ENCODE assay signal across 9 cellular contexts in the genomic region with DNA sequence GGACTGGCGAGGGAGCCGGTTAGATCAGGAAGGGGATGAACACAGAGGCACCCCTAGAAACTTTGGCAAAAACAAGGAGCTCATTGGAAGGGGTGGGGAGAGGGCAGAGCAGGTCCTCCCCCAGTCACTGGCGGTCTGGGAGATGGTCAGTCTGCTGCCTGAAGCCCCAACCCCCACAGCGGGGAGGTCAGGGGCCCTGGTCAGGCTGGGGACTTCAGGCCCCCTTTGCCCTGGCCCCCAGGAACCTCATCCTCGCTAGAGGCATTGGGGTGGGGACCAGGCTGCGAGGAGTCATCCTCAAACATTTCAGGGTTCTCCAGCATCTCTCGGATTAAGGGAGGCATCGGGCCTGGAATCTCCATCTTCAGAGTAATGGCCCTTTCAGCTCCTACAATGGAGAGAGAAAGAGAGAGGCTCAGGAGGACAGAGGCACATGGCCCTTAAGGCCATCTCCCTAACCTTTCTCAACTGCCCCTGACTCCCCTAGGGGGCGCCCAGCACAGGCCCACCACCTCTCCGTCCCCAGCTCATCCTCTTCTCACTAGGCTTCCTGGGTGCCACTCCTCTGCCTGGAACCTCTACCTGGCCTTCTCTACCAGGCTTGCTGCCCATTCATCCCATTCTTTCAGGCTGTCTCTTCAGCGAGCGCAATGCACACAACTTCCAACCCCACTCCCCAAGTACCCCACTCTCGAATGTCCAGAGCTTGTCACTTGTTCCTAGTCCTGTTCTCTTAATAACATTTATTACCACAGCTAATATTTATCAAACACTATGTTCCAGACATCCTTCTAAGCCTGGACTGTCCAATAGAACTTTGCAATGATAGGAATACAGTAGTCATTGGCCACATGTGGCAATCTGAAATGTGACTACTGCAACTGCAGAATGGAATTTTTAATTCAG. TPM values are rescaled to one million over a fixed set of nuclear protein-coding genes. Genes with fewer than 3 reads are reported as not detected.
DNase-seq lines count a peak whose midpoint lies in the region; ATAC-seq and TF ChIP-seq lines count a peak whose summit lies in the region.
"Had no signal": no experiment of that assay in that cellular context is flagged by ENCODE, and none has a peak within 500 bp of the region (broad histone marks: within the 10 kb centered on the region; RNA-seq: fewer than 3 reads in every experiment).

No MANE protein-coding gene starts in this region.

- no peak overlapping the region for H3K56ac ChIP-seq in IMR-90 (ENCODE audit: extremely low read depth, insufficient read depth, low read length)

- no peak overlapping the region for H3K27ac ChIP-seq in IMR-90 (ENCODE audit: insufficient read depth, low read length)
- H3K27ac ChIP-seq in neuronal stem cell (replicated peaks; ENCODE audit: low read length): no peak overlapping the region

- TF ChIP-seq CTCF in IMR-90 (conservative IDR thresholded peaks at IDR 0.05; ENCODE audit: low read depth, low read length) (no peak; the same call in 1 of the 2 replicates), astrocyte of the cerebellum (IDR thresholded peaks at IDR 0.05; ENCODE audit: low read depth, low read length, missing control alignments) (peak; percentile 48)

- H3K23ac ChIP-seq in IMR-90 (ENCODE audit: low read depth, low read length) (no peak overlapping the region), neuronal stem cell (ENCODE audit: low read depth, low read length, poor library complexity) (no peak overlapping the region)

- H2AK5ac ChIP-seq in IMR-90 (ENCODE audit: low read depth, low read length): no peak overlapping the region
- peak overlapping the region; percentile 9 for H2AK5ac ChIP-seq in neuronal stem cell (ENCODE audit: low read depth, low read length)

- H2AK9ac ChIP-seq in IMR-90 (replicated peaks; ENCODE audit: low read depth, low read length, poor library complexity): no peak overlapping the region

- no peak for TF ChIP-seq POLR2A in IMR-90 (IDR thresholded peaks at IDR 0.05; ENCODE audit: low read depth, low read length)

- H2BK5ac ChIP-seq in IMR-90 (ENCODE audit: low read depth, low read length, poor library complexity, severe bottlenecking) (no peak overlapping the region), neuronal stem cell (ENCODE audit: low read length) (no peak overlapping the region)

- H3K36me3 Mint-ChIP-seq in activated naive CD4-positive, alpha-beta T cell treated with anti-CD3 and anti-CD28 coated beads, Interleukin-2, amount 50 U/mL, for 72 hours: peaks cover 0 to 12% of the 10 kb centered on the region in 2 donors
- H3K36me3 Mint-ChIP-seq in activated naive CD4-positive, alpha-beta T cell treated with anti-CD3 and anti-CD28 coated beads for 36 hours (ENCODE audit: low read depth): no peaks in the 10 kb centered on the region

- 93% methylated on average over 5 of the region's 13 CpGs; no CpG with 5 or more reads in 1 of the 2 experiments for WGBS in IMR-90 (ENCODE audit: extremely low coverage in 2 of 2, insufficient read length in 1 of 2), 2 experiments
- WGBS in neuronal stem cell (ENCODE audit: extremely low coverage in 2 of 2, insufficient read length in 2 of 2, insufficient replicate concordance in 1 of 2), 2 donors: no CpG with 5 or more reads among the region's 13 CpGs

- H3K9ac ChIP-seq in IMR-90 (ENCODE audit: low read depth, low read length) (no peak overlapping the region), neuronal stem cell (ENCODE audit: low read depth, low read length, poor library complexity) (no peak overlapping the region)

- no peak overlapping the region for H4K5ac ChIP-seq in IMR-90 (ENCODE audit: low read depth, low read length)

- H2BK15ac ChIP-seq in IMR-90 (ENCODE audit: low read depth, low read length) (no peak overlapping the region), neuronal stem cell (ENCODE audit: low read length) (no peak overlapping the region)

- no TSS peak for BruUV-seq in IMR-90 (replicated peaks; lab: Mats Ljungman, UMichigan)

- no peaks in the 10 kb centered on the region for H3K9me3 Mint-ChIP-seq in activated naive CD4-positive, alpha-beta T cell treated with anti-CD3 and anti-CD28 coated beads, Interleukin-2, amount 50 U/mL, for 72 hours
- no peaks in the 10 kb centered on the region for H3K9me3 Mint-ChIP-seq in activated naive CD4-positive, alpha-beta T cell treated with anti-CD3 and anti-CD28 coated beads for 36 hours

- H3K36me3 ChIP-seq in IMR-90 (ENCODE audit: control insufficient read depth, insufficient read depth, low read length) (peaks cover 47% of the 10 kb centered on the region), neuronal stem cell (replicated peaks in 1 of 2; ENCODE audit: control insufficient read depth in 2 of 2, insufficient read depth in 2 of 2, low read length in 2 of 2) (no peaks in the 10 kb centered on the region)

- H4K8ac ChIP-seq in IMR-90 (ENCODE audit: low read depth in 2 of 2, low read length in 2 of 2): no peak overlapping the region
- H4K8ac ChIP-seq in neuronal stem cell (ENCODE audit: low read depth, low read length): no peak overlapping the region

- dilution Hi-C loops in IMR-90 (cut with HindIII; ENCODE audit: low sequenced_read_pairs, unreplicated experiment): no loop called here

- H2AFZ ChIP-seq in IMR-90 (replicated peaks; ENCODE audit: low read length, poor library complexity) (no peak overlapping the region), neuronal stem cell (ENCODE audit: low read length) (no peak overlapping the region)

- H3K27ac Mint-ChIP-seq in activated naive CD4-positive, alpha-beta T cell treated with anti-CD3 and anti-CD28 coated beads, Interleukin-2, amount 50 U/mL, for 72 hours: peak overlapping the region in 1 of 2 donors; percentile 45
- no peak overlapping the region for H3K27ac Mint-ChIP-seq in activated naive CD4-positive, alpha-beta T cell treated with anti-CD3 and anti-CD28 coated beads for 36 hours

- H3K14ac ChIP-seq in IMR-90 (replicated peaks; ENCODE audit: low read depth, low read length) (no peak overlapping the region), neuronal stem cell (ENCODE audit: low read length) (no peak overlapping the region)

- peaks cover 7% of the 10 kb centered on the region for H3K4me1 ChIP-seq in IMR-90 (ENCODE audit: control insufficient read depth, insufficient read depth, low read length)
- peaks cover 4 to 8% of the 10 kb centered on the region in 2 donors for H3K4me1 ChIP-seq in neuronal stem cell (ENCODE audit: control insufficient read depth in 2 of 2, insufficient read depth in 1 of 2, low read depth in 1 of 2, low read length in 2 of 2)

- H3K9me3 ChIP-seq in IMR-90 (ENCODE audit: control insufficient read depth, insufficient read depth, low read length) (no peaks in the 10 kb centered on the region), neuronal stem cell (replicated peaks in 1 of 2; ENCODE audit: control insufficient read depth in 2 of 2, insufficient read depth in 1 of 2, low read depth in 1 of 2, low read length in 2 of 2) (no peaks in the 10 kb centered on the region)

- intact Hi-C loops in IMR-90 (cut with micrococcal nuclease): loop anchor here (2.0 to 10.0 kb wide), 3 partner anchors 41 to 296 kb away; a partner anchor contains a TSS
- intact Hi-C loops in activated naive CD4-positive, alpha-beta T cell treated with anti-CD3 and anti-CD28 coated beads for 36 hours (cut with micrococcal nuclease): loop anchor here (2.0 kb wide), 1 partner anchor 53 kb away; no protein-coding TSS in a partner anchor

- DNase-seq in SHP77 (lab: John Stamatoyannopoulos, UW): peak; percentile 10 to 29
- no peak for DNase-seq in SHP77 treated with DMSO at 0.1 percent for 48 hours (lab: John Stamatoyannopoulos, UW)
- no peak for DNase-seq in IMR-90
- DNase-seq in astrocyte of the cerebellum (ENCODE audit: low read depth): no peak
- no peak for DNase-seq in neuronal stem cell (ENCODE audit: low spot score)
- DNase-seq in NCI-H1694 treated with DMSO at 0.1 percent for 48 hours (lab: John Stamatoyannopoulos, UW): no peak
- DNase-seq in activated naive CD4-positive, alpha-beta T cell treated with anti-CD3 and anti-CD28 coated beads, Interleukin-2, amount 50 U/mL, for 72 hours (ENCODE audit: low spot score in 2 of 2): no peak
- DNase-seq in activated naive CD4-positive, alpha-beta T cell treated with anti-CD3 and anti-CD28 coated beads for 36 hours: no peak
- DNase-seq: COR-L47 had no signal

- H2BK20ac ChIP-seq in IMR-90 (ENCODE audit: low read depth, low read length): no peak overlapping the region

- peaks cover 18 to 33% of the 10 kb centered on the region in 2 experiments for H3K79me1 ChIP-seq in IMR-90 (ENCODE audit: low read depth in 1 of 2, low read length in 2 of 2)
- H3K79me1 ChIP-seq in neuronal stem cell (ENCODE audit: low read depth, low read length): no peaks in the 10 kb centered on the region

- H4K91ac ChIP-seq in IMR-90 (ENCODE audit: insufficient read depth, low read depth, low read length): no peak overlapping the region
- H4K91ac ChIP-seq in neuronal stem cell (ENCODE audit: low read depth, low read length, poor library complexity): no peak overlapping the region

- in situ Hi-C loops in IMR-90 (cut with MboI; ENCODE audit: low sequenced_read_pairs): loop anchor here (5.0 to 10.0 kb wide), 2 partner anchors 76 to 303 kb away; no protein-coding TSS in a partner anchor
- in situ Hi-C loops in astrocyte of the cerebellum (cut with HindIII; ENCODE audit: low sequenced_read_pairs): no loop called here

- H3K4me2 ChIP-seq in IMR-90 (ENCODE audit: low read depth, low read length) (no peak overlapping the region), neuronal stem cell (ENCODE audit: insufficient read depth, low read length, poor library complexity, severe bottlenecking) (no peak overlapping the region)

- POLR2A ChIA-PET in IMR-90 (lab: Charles Lee; ENCODE audit: unreplicated experiment): interaction anchor here (0.6 kb wide), 1 partner anchor 33 kb away, joined by 3 read pairs; no protein-coding TSS in a partner anchor

- peaks cover 8% of the 10 kb centered on the region; the same call in 1 of the 2 replicates for H4K20me1 ChIP-seq in IMR-90 (ENCODE audit: insufficient read depth, low read length)

- H3K9me1 ChIP-seq in IMR-90 (ENCODE audit: insufficient read depth, low read length): peaks cover 23% of the 10 kb centered on the region

- H3K4ac ChIP-seq in IMR-90 (ENCODE audit: low read depth, low read length) (no peak overlapping the region), neuronal stem cell (ENCODE audit: low read length) (no peak overlapping the region)

- TF ChIP-seq RAD21 in IMR-90 (IDR thresholded peaks at IDR 0.05; ENCODE audit: low read length): peak; percentile 19; the same call in 1 of the 2 replicates

- H3K18ac ChIP-seq in IMR-90 (ENCODE audit: low read depth, low read length) (no peak overlapping the region), neuronal stem cell (ENCODE audit: low read length) (no peak overlapping the region)

- no peak overlapping the region for H2BK120ac ChIP-seq in IMR-90 (ENCODE audit: low read depth, low read length)
- no peak overlapping the region for H2BK120ac ChIP-seq in neuronal stem cell (ENCODE audit: low read depth, low read length)

- CTCF ChIA-PET in IMR-90 (lab: Yijun Ruan, JAX): interaction anchor here (0.6 to 1.1 kb wide), 4 partner anchors 56 to 112 kb away, joined by 3 to 5 read pairs (median 3); no protein-coding TSS in a partner anchor
- CTCF ChIA-PET in activated naive CD4-positive, alpha-beta T cell treated with anti-CD3 and anti-CD28 coated beads for 36 hours (lab: Charles Lee): interaction anchor here (0.8 to 11.3 kb wide), 19 partner anchors 8 to 150 kb away, joined by 3 to 178 read pairs (median 11); a partner anchor contains a TSS

- H3K27me3 Mint-ChIP-seq in activated naive CD4-positive, alpha-beta T cell treated with anti-CD3 and anti-CD28 coated beads for 36 hours (ENCODE audit: low read depth): no peaks in the 10 kb centered on the region

- peaks cover 40% of the 10 kb centered on the region for H3K4me1 Mint-ChIP-seq in activated naive CD4-positive, alpha-beta T cell treated with anti-CD3 and anti-CD28 coated beads for 36 hours (ENCODE audit: low read depth)

- H3K4me3 Mint-ChIP-seq in activated naive CD4-positive, alpha-beta T cell treated with anti-CD3 and anti-CD28 coated beads for 36 hours: no peak overlapping the region

- ATAC-seq in IMR-90 (ENCODE audit: low read depth): no peak
- ATAC-seq in activated naive CD4-positive, alpha-beta T cell treated with anti-CD3 and anti-CD28 coated beads, Interleukin-2, amount 50 U/mL, for 72 hours: no peak

- H3K4me3 ChIP-seq in IMR-90 (ENCODE audit: insufficient read depth, low read depth, low read length) (no peak overlapping the region), astrocyte of the cerebellum (ENCODE audit: low read depth, low read length) (no peak overlapping the region), neuronal stem cell (ENCODE audit: low read length in 2 of 2) (no peak overlapping the region)

- H2BK12ac ChIP-seq in neuronal stem cell (ENCODE audit: low read length): peak overlapping the region; percentile 44

- no peaks in the 10 kb centered on the region for H3K27me3 ChIP-seq in IMR-90 (ENCODE audit: control insufficient read depth, insufficient read depth, low read length)
- H3K27me3 ChIP-seq in neuronal stem cell (ENCODE audit: control insufficient read depth in 3 of 3, insufficient read depth in 3 of 3, low read depth in 1 of 3, low read length in 3 of 3): peaks cover 0 to 22% (median 0%) of the 10 kb centered on the region in 3 experiments

RNA-seq across cellular contexts. Expression of a gene that starts 4.7 kb away (rescaled TPM):
- under 0.01 and 0.18 TPM in 2 replicates for total RNA-seq in IMR-90 (2012; rRNA removed)
- polyA plus RNA-seq in IMR-90 (2012; rRNA removed): 0.44 and 0.60 TPM in 2 replicates
- 0.11 and 0.23 TPM in 2 replicates for polyA plus RNA-seq in IMR-90 (2012; cell fraction: cytosol; rRNA removed)
- 2.5 and 4.3 TPM in 2 replicates for polyA plus RNA-seq in IMR-90 (2012; cell fraction: nucleus; rRNA removed; ENCODE audit: low replicate concordance)
- 0.07 TPM for polyA plus RNA-seq in neuronal stem cell (2013, experiment 1 of 2)
- 0.03 TPM for polyA plus RNA-seq in neuronal stem cell (2013, experiment 2 of 2)
- 10 to 100 TPM; 71.4 to 76.3 TPM for total RNA-seq in activated naive CD4-positive, alpha-beta T cell treated with anti-CD3 and anti-CD28 coated beads, Interleukin-2, amount 50 U/mL, for 72 hours
- 10 to 100 TPM; 32.3 to 32.5 TPM for total RNA-seq in activated naive CD4-positive, alpha-beta T cell treated with anti-CD3 and anti-CD28 coated beads for 36 hours

RNA-seq across cellular contexts. Expression of a gene that starts 20.3 kb away (rescaled TPM):
- total RNA-seq in IMR-90 (2012; rRNA removed): 7.5 and 7.9 TPM in 2 replicates
- polyA plus RNA-seq in IMR-90 (2012; rRNA removed): 28.6 and 30.9 TPM in 2 replicates
- polyA plus RNA-seq in IMR-90 (2012; cell fraction: cytosol; rRNA removed): 19.9 and 30.7 TPM in 2 replicates
- 50.8 and 62.0 TPM in 2 replicates for polyA plus RNA-seq in IMR-90 (2012; cell fraction: nucleus; rRNA removed; ENCODE audit: low replicate concordance)
- polyA plus RNA-seq in neuronal stem cell (2013, experiment 1 of 2): 11.1 TPM
- 10.9 TPM for polyA plus RNA-seq in neuronal stem cell (2013, experiment 2 of 2)
- 10 to 100 TPM; 15.5 to 23.5 TPM for total RNA-seq in activated naive CD4-positive, alpha-beta T cell treated with anti-CD3 and anti-CD28 coated beads, Interleukin-2, amount 50 U/mL, for 72 hours
- total RNA-seq in activated naive CD4-positive, alpha-beta T cell treated with anti-CD3 and anti-CD28 coated beads for 36 hours: 1 to 10 TPM; 4.0 to 4.6 TPM

RNA-seq across cellular contexts. Expression of a gene that starts 31.0 kb away (rescaled TPM):
- 5.0 and 5.4 TPM in 2 replicates for total RNA-seq in IMR-90 (2012; rRNA removed)
- polyA plus RNA-seq in IMR-90 (2012; rRNA removed): 39.8 and 45.6 TPM in 2 replicates
- 8.8 and 9.9 TPM in 2 replicates for polyA plus RNA-seq in IMR-90 (2012; cell fraction: cytosol; rRNA removed)
- 572 and 670 TPM in 2 replicates for polyA plus RNA-seq in IMR-90 (2012; cell fraction: nucleus; rRNA removed; ENCODE audit: low replicate concordance)
- 14.3 TPM for polyA plus RNA-seq in neuronal stem cell (2013, experiment 1 of 2)
- polyA plus RNA-seq in neuronal stem cell (2013, experiment 2 of 2): 14.1 TPM
- total RNA-seq in activated naive CD4-positive, alpha-beta T cell treated with anti-CD3 and anti-CD28 coated beads, Interleukin-2, amount 50 U/mL, for 72 hours: 10 to 100 TPM; 24.4 to 55.8 TPM
- 10 to 100 TPM; 31.5 to 32.3 TPM for total RNA-seq in activated naive CD4-positive, alpha-beta T cell treated with anti-CD3 and anti-CD28 coated beads for 36 hours

RNA-seq across cellular contexts. Expression of a gene that starts 31.2 kb away (rescaled TPM):
- total RNA-seq in IMR-90 (2012; rRNA removed): 11.7 and 13.1 TPM in 2 replicates
- 7.0 and 14.0 TPM in 2 replicates for polyA plus RNA-seq in IMR-90 (2012; rRNA removed)
- polyA plus RNA-seq in IMR-90 (2012; cell fraction: cytosol; rRNA removed): 3.0 and 3.9 TPM in 2 replicates
- 13.8 and 55.4 TPM in 2 replicates for polyA plus RNA-seq in IMR-90 (2012; cell fraction: nucleus; rRNA removed; ENCODE audit: low replicate concordance)
- 19.7 TPM for polyA plus RNA-seq in neuronal stem cell (2013, experiment 1 of 2)
- polyA plus RNA-seq in neuronal stem cell (2013, experiment 2 of 2): 19.5 TPM
- 10 to 100 TPM; 36.8 to 43.2 TPM for total RNA-seq in activated naive CD4-positive, alpha-beta T cell treated with anti-CD3 and anti-CD28 coated beads, Interleukin-2, amount 50 U/mL, for 72 hours
- total RNA-seq in activated naive CD4-positive, alpha-beta T cell treated with anti-CD3 and anti-CD28 coated beads for 36 hours: 10 to 100 TPM; 40.4 to 42.0 TPM

RNA-seq across cellular contexts. Expression of a gene that starts 56.4 kb away (rescaled TPM):
- total RNA-seq in IMR-90 (2012; rRNA removed): 5.6 and 6.5 TPM in 2 replicates
- 8.6 and 9.2 TPM in 2 replicates for polyA plus RNA-seq in IMR-90 (2012; rRNA removed)
- polyA plus RNA-seq in IMR-90 (2012; cell fraction: cytosol; rRNA removed): 3.7 and 4.6 TPM in 2 replicates
- polyA plus RNA-seq in IMR-90 (2012; cell fraction: nucleus; rRNA removed; ENCODE audit: low replicate concordance): 19.5 and 33.8 TPM in 2 replicates
- 14.2 TPM for polyA plus RNA-seq in neuronal stem cell (2013, experiment 1 of 2)
- 14.1 TPM for polyA plus RNA-seq in neuronal stem cell (2013, experiment 2 of 2)
- total RNA-seq in activated naive CD4-positive, alpha-beta T cell treated with anti-CD3 and anti-CD28 coated beads, Interleukin-2, amount 50 U/mL, for 72 hours: 10 to 100 TPM; 32.8 to 76.3 TPM
- total RNA-seq in activated naive CD4-positive, alpha-beta T cell treated with anti-CD3 and anti-CD28 coated beads for 36 hours: 10 to 100 TPM; 53.3 to 54.2 TPM

Comparison
In these comparisons a context has a peak if more than half of its experiments do, and no peak if none do; other contexts are left out.
1. DNase-seq: peak in SHP77 (2 of 2); none in SHP77 treated with DMSO at 0.1 percent for 48 hours (single experiment), IMR-90 (single experiment), astrocyte of the cerebellum (single experiment), neuronal stem cell (single experiment), NCI-H1694 treated with DMSO at 0.1 percent for 48 hours (single experiment), activated naive CD4-positive, alpha-beta T cell treated with anti-CD3 and anti-CD28 coated beads, Interleukin-2, amount 50 U/mL, for 72 hours (0 of 2) and activated naive CD4-positive, alpha-beta T cell treated with anti-CD3 and anti-CD28 coated beads for 36 hours (single experiment).
2. RNA of a gene that starts 4.7 kb away (total RNA-seq): 71.4 to 76.3 TPM in activated naive CD4-positive, alpha-beta T cell treated with anti-CD3 and anti-CD28 coated beads, Interleukin-2, amount 50 U/mL, for 72 hours and 32.3 to 32.5 TPM in activated naive CD4-positive, alpha-beta T cell treated with anti-CD3 and anti-CD28 coated beads for 36 hours; under 0.01 to 0.18 TPM in IMR-90; every median in the first group is over 10 times any median in the second.